ENCODE assay signal across 12 cellular contexts in genomic region chr2:105977212-105977611, GRCh38.
DNase-seq lines count a peak whose midpoint lies in the region; ATAC-seq and TF ChIP-seq lines count a peak whose summit lies in the region.
"Had no signal": no experiment of that assay in that cellular context is flagged by ENCODE, and none has a peak within 500 bp of the region (broad histone marks: within the 10 kb centered on the region; RNA-seq: fewer than 3 reads in every experiment).

No MANE protein-coding gene starts in this region.

- H3K4me3 Mint-ChIP-seq in CD8-positive, alpha-beta T cell: no peak overlapping the region
- H3K4me3 Mint-ChIP-seq: stimulated activated memory B cell treated with anti-CD40 and anti-IgM and Interleukin-4, amounts not matched to agents 10 μg/mL and 1 μg/mL and 100 μg/mL, for 72 hours had no signal

- CTCF ChIA-PET in CD8-positive, alpha-beta T cell (lab: Charles Lee): no interaction called here

- H3K27ac Mint-ChIP-seq in CD8-positive, alpha-beta T cell: peak overlapping the region; percentile 82
- H3K27ac Mint-ChIP-seq: stimulated activated memory B cell treated with anti-CD40 and anti-IgM and Interleukin-4, amounts not matched to agents 10 μg/mL and 1 μg/mL and 100 μg/mL, for 72 hours had no signal

- no peak overlapping the region for H3K4me3 ChIP-seq in CD8-positive, alpha-beta T cell (ENCODE audit: low read depth, low read length)
- H3K4me3 ChIP-seq in astrocyte of the spinal cord (ENCODE audit: low read depth, low read length) (no peak overlapping the region), retinal pigment epithelial cell (ENCODE audit: low read length) (no peak overlapping the region)
- H3K4me3 ChIP-seq: pancreas had no signal

- H3K4me1 ChIP-seq in CD8-positive, alpha-beta T cell (ENCODE audit: insufficient read depth, low read length): peaks cover 58% of the 10 kb centered on the region
- H3K4me1 ChIP-seq: pancreas had no signal

- no peak for ATAC-seq in CD8-positive, alpha-beta T cell
- ATAC-seq in GM19328 (IDR thresholded peaks at IDR 0.05; ENCODE audit: unreplicated experiment) (no peak), GM19324 (IDR thresholded peaks at IDR 0.05; ENCODE audit: low FRiP score, unreplicated experiment) (no peak)
- ATAC-seq: pancreas; stimulated activated memory B cell treated with anti-CD40 and anti-IgM and Interleukin-4, amounts not matched to agents 10 μg/mL and 1 μg/mL and 100 μg/mL, for 72 hours had no signal

- no peak for DNase-seq in CD8-positive, alpha-beta T cell
- DNase-seq in LHCN-M2 (ENCODE audit: low read depth) (peak; percentile 81), astrocyte of the spinal cord (ENCODE audit: low read depth, low spot score) (peak; percentile 66), retinal pigment epithelial cell (ENCODE audit: low read depth) (peak; percentile 29), SKM-1 (lab: John Stamatoyannopoulos, UW; ENCODE audit: unreplicated experiment) (no peak), KG1 (lab: John Stamatoyannopoulos, UW) (no peak)
- DNase-seq: activated CD4-positive, CD25-positive, alpha-beta regulatory T cell; GF-D8; pancreas had no signal

- no peaks in the 10 kb centered on the region for H3K27me3 Mint-ChIP-seq in CD8-positive, alpha-beta T cell (ENCODE audit: low read depth)

- H3K4me1 Mint-ChIP-seq in CD8-positive, alpha-beta T cell (ENCODE audit: low read depth): peaks cover 52% of the 10 kb centered on the region

- POLR2A ChIA-PET in CD8-positive, alpha-beta T cell (lab: Charles Lee): interaction anchor here (0.8 kb wide), 1 partner anchor 18 kb away, joined by 3 read pairs; no protein-coding TSS in a partner anchor

- H3K9me3 Mint-ChIP-seq in CD8-positive, alpha-beta T cell: no peaks in the 10 kb centered on the region

- no peaks in the 10 kb centered on the region for H3K9me3 ChIP-seq in CD8-positive, alpha-beta T cell (ENCODE audit: low read length)
- H3K9me3 ChIP-seq: pancreas had no signal

- no peaks in the 10 kb centered on the region for H3K27me3 ChIP-seq in CD8-positive, alpha-beta T cell (ENCODE audit: insufficient read depth, low read length)
- H3K27me3 ChIP-seq: pancreas had no signal

- H3K36me3 ChIP-seq in CD8-positive, alpha-beta T cell (ENCODE audit: insufficient read depth, low read length): no peaks in the 10 kb centered on the region
- H3K36me3 ChIP-seq: pancreas had no signal

- H3K27ac ChIP-seq in CD8-positive, alpha-beta T cell (ENCODE audit: low read depth, low read length): no peak overlapping the region
- H3K27ac ChIP-seq: pancreas had no signal

- in situ Hi-C loops in astrocyte of the spinal cord (cut with HindIII; ENCODE audit: low sequenced_read_pairs): no loop called here

- no peak for TF ChIP-seq CTCF in CD8-positive, alpha-beta T cell (IDR thresholded peaks at IDR 0.05)
- no peak for TF ChIP-seq CTCF in astrocyte of the spinal cord (IDR thresholded peaks at IDR 0.05; ENCODE audit: low read depth, low read length)
- TF ChIP-seq CTCF in retinal pigment epithelial cell (conservative IDR thresholded peaks at IDR 0.05; ENCODE audit: low read depth, low read length): no peak

- peaks cover 2% of the 10 kb centered on the region for H3K36me3 Mint-ChIP-seq in CD8-positive, alpha-beta T cell

- intact Hi-C loops in CD8-positive, alpha-beta T cell (cut with DNase I, micrococcal nuclease): loop anchor here in 1 of 2 experiments (5.0 kb wide), 2 partner anchors 80 to 115 kb away; no protein-coding TSS in a partner anchor

Comparison
In these comparisons a context has a peak if more than half of its experiments do, and no peak if none do; other contexts are left out.
1. DNase-seq: peak in LHCN-M2 (single experiment), astrocyte of the spinal cord (single experiment) and retinal pigment epithelial cell (single experiment); none in CD8-positive, alpha-beta T cell (0 of 7), SKM-1 (single experiment) and KG1 (single experiment).